ENCODE assay signal across 11 cellular contexts in genomic region chr1:174799136-174799479, GRCh38.
DNase-seq lines count a peak whose midpoint lies in the region; ATAC-seq and TF ChIP-seq lines count a peak whose summit lies in the region.
"Had no signal": no experiment of that assay in that cellular context is flagged by ENCODE, and none has a peak within 500 bp of the region (broad histone marks: within the 10 kb centered on the region; RNA-seq: fewer than 3 reads in every experiment).

No MANE protein-coding gene starts in this region.

- ATAC-seq in HG03342 (IDR thresholded peaks at IDR 0.05; ENCODE audit: unreplicated experiment) (peak; percentile 3), psoas muscle (peak in 1 of 4 donors; percentile 8)
- ATAC-seq in natural killer cell treated with Interleukin-12 subunit alpha and Interleukin-12 subunit beta and Interleukin-15 and Interleukin-18, amount 100 ng/mL, for 72 hours, result no peak

- intact Hi-C loops in psoas muscle (cut with DNase I), result no loop called here

- H3K4me3 ChIP-seq in endodermal cell (ENCODE audit: low read length), result peak overlapping the region; percentile 82
- H3K4me3 ChIP-seq in psoas muscle, result peak overlapping the region; percentile 63

- DNase-seq in DMS53 treated with DMSO at 0.1 percent for 48 hours (lab: John Stamatoyannopoulos, UW; ENCODE audit: unreplicated experiment) (peak; percentile 67), endodermal cell (no peak), psoas muscle (no peak), pons (ENCODE audit: low spot score) (no peak), GM19238 (ENCODE audit: insufficient read length, low spot score) (no peak), putamen (ENCODE audit: low spot score) (no peak)
- no peak for DNase-seq in natural killer cell treated with Interleukin-12 subunit alpha and Interleukin-12 subunit beta and Interleukin-15 and Interleukin-18, amount 100 ng/mL, for 72 hours (ENCODE audit: low spot score)

- H3K4me1 Mint-ChIP-seq in endodermal cell, result peaks cover 5% of the 10 kb centered on the region
- H3K4me1 Mint-ChIP-seq in natural killer cell treated with Interleukin-12 subunit alpha and Interleukin-12 subunit beta and Interleukin-15 and Interleukin-18, amount 100 ng/mL, for 72 hours (ENCODE audit: low read depth in 2 of 2), result peaks cover 3 to 7% of the 10 kb centered on the region in 2 donors

- H3K4me3 Mint-ChIP-seq in endodermal cell, result no peak overlapping the region
- no peak overlapping the region for H3K4me3 Mint-ChIP-seq in natural killer cell treated with Interleukin-12 subunit alpha and Interleukin-12 subunit beta and Interleukin-15 and Interleukin-18, amount 100 ng/mL, for 72 hours
- H3K4me3 Mint-ChIP-seq: activated B cell treated with CpG ODN at 0.5 μM for 24 hours; stimulated activated naive CD8-positive, alpha-beta T cell treated with anti-CD3 and anti-CD28 coated beads, Interleukin-15, Interleukin-2, amounts not matched to agents 100 ng/mL and 50 ng/mL, for 24 hours had no signal

- H3K9me3 ChIP-seq in endodermal cell (ENCODE audit: control insufficient read depth, low read length) (no peaks in the 10 kb centered on the region), psoas muscle (no peaks in the 10 kb centered on the region)
- H3K9me3 ChIP-seq: neutrophil had no signal

- TF ChIP-seq CTCF in endodermal cell (conservative IDR thresholded peaks at IDR 0.05), result no peak
- TF ChIP-seq CTCF in psoas muscle (IDR thresholded peaks at IDR 0.05), result no peak

- H3K36me3 ChIP-seq in endodermal cell (ENCODE audit: control insufficient read depth, insufficient read depth, low read length), result no peaks in the 10 kb centered on the region
- H3K36me3 ChIP-seq in psoas muscle (ENCODE audit: insufficient read depth in 1 of 2, low read depth in 1 of 2), result no peaks in the 10 kb centered on the region
- H3K36me3 ChIP-seq: neutrophil had no signal

- H3K36me3 Mint-ChIP-seq in endodermal cell (ENCODE audit: low read depth), result no peaks in the 10 kb centered on the region
- H3K36me3 Mint-ChIP-seq in natural killer cell treated with Interleukin-12 subunit alpha and Interleukin-12 subunit beta and Interleukin-15 and Interleukin-18, amount 100 ng/mL, for 72 hours, result no peaks in the 10 kb centered on the region

- 20 to 42% methylated on average over 1 to 2 of the region's 3 CpGs for WGBS in endodermal cell (ENCODE audit: insufficient coverage in 1 of 2, insufficient read length in 1 of 2), 2 experiments
- WGBS in psoas muscle, 3 donors, result 19 to 35% (median 25%) methylated on average over 3 of the region's 3 CpGs

- H3K27ac ChIP-seq in endodermal cell (ENCODE audit: low read depth, low read length), result peak overlapping the region; percentile 42
- peak overlapping the region; percentile 54 for H3K27ac ChIP-seq in psoas muscle
- H3K27ac ChIP-seq: neutrophil had no signal

- no peak overlapping the region for H3K9ac ChIP-seq in endodermal cell (ENCODE audit: extremely low read depth, low read length, poor library complexity, severe bottlenecking)

- peaks cover 2% of the 10 kb centered on the region for H3K4me1 ChIP-seq in endodermal cell (ENCODE audit: control insufficient read depth, insufficient read depth, low read length)
- H3K4me1 ChIP-seq in psoas muscle, result peaks cover 12% of the 10 kb centered on the region

- no peaks in the 10 kb centered on the region for H3K27me3 Mint-ChIP-seq in endodermal cell (ENCODE audit: insufficient read depth)
- H3K27me3 Mint-ChIP-seq in natural killer cell treated with Interleukin-12 subunit alpha and Interleukin-12 subunit beta and Interleukin-15 and Interleukin-18, amount 100 ng/mL, for 72 hours, result no peaks in the 10 kb centered on the region
- H3K27me3 Mint-ChIP-seq: activated B cell treated with CpG ODN at 0.5 μM for 24 hours; stimulated activated naive CD8-positive, alpha-beta T cell treated with anti-CD3 and anti-CD28 coated beads, Interleukin-15, Interleukin-2, amounts not matched to agents 100 ng/mL and 50 ng/mL, for 24 hours had no signal

- H3K27me3 ChIP-seq in endodermal cell (ENCODE audit: control insufficient read depth, insufficient read depth, low read length, poor library complexity, severe bottlenecking) (peaks cover 2% of the 10 kb centered on the region), psoas muscle (ENCODE audit: insufficient read depth in 3 of 3, low read length in 2 of 3) (no peaks in the 10 kb centered on the region)

- no peaks in the 10 kb centered on the region for H3K9me3 Mint-ChIP-seq in endodermal cell
- H3K9me3 Mint-ChIP-seq in natural killer cell treated with Interleukin-12 subunit alpha and Interleukin-12 subunit beta and Interleukin-15 and Interleukin-18, amount 100 ng/mL, for 72 hours, result no peaks in the 10 kb centered on the region
- H3K9me3 Mint-ChIP-seq: activated B cell treated with CpG ODN at 0.5 μM for 24 hours; stimulated activated naive CD8-positive, alpha-beta T cell treated with anti-CD3 and anti-CD28 coated beads, Interleukin-15, Interleukin-2, amounts not matched to agents 100 ng/mL and 50 ng/mL, for 24 hours had no signal

- H3K27ac Mint-ChIP-seq in endodermal cell, result no peak overlapping the region
- H3K27ac Mint-ChIP-seq in natural killer cell treated with Interleukin-12 subunit alpha and Interleukin-12 subunit beta and Interleukin-15 and Interleukin-18, amount 100 ng/mL, for 72 hours, result no peak overlapping the region
- H3K27ac Mint-ChIP-seq: activated B cell treated with CpG ODN at 0.5 μM for 24 hours; stimulated activated naive CD8-positive, alpha-beta T cell treated with anti-CD3 and anti-CD28 coated beads, Interleukin-15, Interleukin-2, amounts not matched to agents 100 ng/mL and 50 ng/mL, for 24 hours had no signal
